Comparison of ENCODE assay signal across 18 cellular contexts in the genomic region with DNA sequence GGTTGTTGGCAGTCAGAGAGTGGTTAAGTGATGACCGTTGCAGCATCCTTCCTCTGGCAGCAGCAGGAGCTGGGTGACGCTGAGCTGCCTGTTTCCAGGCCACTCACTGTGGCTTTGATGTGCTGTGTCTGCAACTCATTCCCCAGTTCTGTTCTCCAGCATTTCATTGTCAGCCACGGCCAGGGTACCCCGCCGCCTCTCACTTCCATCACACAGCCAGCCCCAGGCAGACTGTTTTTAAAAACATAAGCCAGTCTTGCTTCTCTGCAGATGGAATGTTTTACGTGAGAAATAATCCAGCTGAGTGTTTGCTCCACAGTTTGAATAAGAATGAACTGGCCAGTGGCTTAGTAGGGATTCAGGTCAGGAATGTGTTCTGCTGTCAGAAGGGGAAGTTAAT. TPM values are rescaled to one million over a fixed set of nuclear protein-coding genes. Genes with fewer than 3 reads are reported as not detected.
DNase-seq lines count a peak whose midpoint lies in the region; ATAC-seq and TF ChIP-seq lines count a peak whose summit lies in the region.
"Had no signal": no experiment of that assay in that cellular context is flagged by ENCODE, and none has a peak within 500 bp of the region (broad histone marks: within the 10 kb centered on the region; RNA-seq: fewer than 3 reads in every experiment).

No MANE protein-coding gene starts in this region.

- ATAC-seq in T-helper 17 cell = no peak
- ATAC-seq: sciatic nerve; stimulated activated memory B cell treated with anti-CD40 and anti-IgM and Interleukin-4, amounts not matched to agents 10 μg/mL and 1 μg/mL and 100 μg/mL, for 72 hours had no signal

- no peaks in the 10 kb centered on the region; the same call in 1 of the 2 replicates for H3K9me2 ChIP-seq in SK-N-SH

- H3K27me3 Mint-ChIP-seq in T-helper 17 cell = peaks cover 46% of the 10 kb centered on the region

- peak overlapping the region; percentile 56; the same call in 1 of the 2 replicates for H3K4me2 ChIP-seq in SK-N-SH

- no peak for TF ChIP-seq CTCF in SK-N-SH (IDR thresholded peaks at IDR 0.05)

- H3K4me3 ChIP-seq in SK-N-SH (ENCODE audit: low read depth in 2 of 2, low read length in 1 of 2) (no peak overlapping the region), iPS DF 6.9 (ENCODE audit: low read length) (no peak overlapping the region)
- H3K4me3 ChIP-seq: adrenal gland had no signal

- H3K9ac ChIP-seq in SK-N-SH = no peak overlapping the region

- H4K20me1 ChIP-seq in SK-N-SH (ENCODE audit: insufficient read depth) = no peaks in the 10 kb centered on the region

- H3F3A ChIP-seq in SK-N-SH (replicated peaks; ENCODE audit: insufficient read depth) = no peaks in the 10 kb centered on the region

- TF ChIP-seq RAD21 in SK-N-SH (IDR thresholded peaks at IDR 0.05; ENCODE audit: low read length) = peak; percentile 35; the same call in 1 of the 2 replicates

- CTCF ChIA-PET in SK-N-SH (lab: Yijun Ruan, JAX) = interaction anchor here (1.0 to 1.8 kb wide), 3 partner anchors 11 to 1073 kb away, joined by 5 read pairs; no protein-coding TSS in a partner anchor

- peak; percentile 41 to 61; a peak in 2 of 4 replicates for TF ChIP-seq EP300 in SK-N-SH (IDR thresholded peaks at IDR 0.05; ENCODE audit: borderline replicate concordance in 1 of 2, low read depth in 1 of 2, low read length in 1 of 2)

- POLR2A ChIA-PET in SK-N-SH (lab: Yijun Ruan, JAX) = interaction anchor here (0.6 to 1.3 kb wide), 3 partner anchors 13 to 87 kb away, joined by 3 to 4 read pairs (median 3); no protein-coding TSS in a partner anchor

- peak; percentile 50 for DNase-seq in NCI-H2227 (lab: John Stamatoyannopoulos, UW; ENCODE audit: unreplicated experiment)
- DNase-seq in NCI-H2227 treated with DMSO at 0.1 percent for 48 hours (lab: John Stamatoyannopoulos, UW) = no peak
- DNase-seq in SK-N-SH = peak; percentile 59
- DNase-seq in iPS DF 6.9 (ENCODE audit: low read depth, low spot score) = peak; percentile 31
- DNase-seq in pons (ENCODE audit: low spot score) = peak; percentile 27
- no peak for DNase-seq in DMS114 treated with DMSO at 0.1 percent for 48 hours (lab: John Stamatoyannopoulos, UW; ENCODE audit: unreplicated experiment)
- DNase-seq in T-helper 17 cell = no peak
- no peak for DNase-seq in HuH-7.5 (ENCODE audit: low spot score)
- DNase-seq: activated B cell treated with CpG ODN at 0.5 μM for 24 hours; CD4-positive, alpha-beta memory T cell; NCI-H226; OCI-M1; stimulated activated CD4-positive, alpha-beta T cell treated with anti-CD3 and anti-CD28 coated beads, Interleukin-4, amount 100 ng/mL, for 4 hours had no signal

- H2AFZ ChIP-seq in SK-N-SH (ENCODE audit: low read depth) = peak overlapping the region; percentile 68

- peaks cover 0 to 49% of the 10 kb centered on the region in 2 experiments; a peak in 2 of 4 replicates for H3K4me1 ChIP-seq in SK-N-SH (ENCODE audit: control insufficient read depth in 1 of 2, insufficient read depth in 2 of 2, low read depth in 1 of 2, low read length in 1 of 2)
- H3K4me1 ChIP-seq in iPS DF 6.9 (ENCODE audit: control insufficient read depth, insufficient read depth, low read length) = peaks cover 2% of the 10 kb centered on the region; the same call in 1 of the 2 replicates
- H3K4me1 ChIP-seq: adrenal gland had no signal

- H3K27ac ChIP-seq in SK-N-SH (ENCODE audit: low read depth in 2 of 2, low read length in 1 of 2) (peak overlapping the region; percentile 45 to 96), iPS DF 6.9 (ENCODE audit: low read length) (no peak overlapping the region)
- H3K27ac ChIP-seq: 22Rv1, adrenal gland had no signal

- H3K36me3 ChIP-seq in SK-N-SH (replicated peaks in 1 of 2; ENCODE audit: control insufficient read depth in 1 of 2, insufficient read depth in 2 of 2, low read length in 1 of 2) = no peaks in the 10 kb centered on the region
- no peaks in the 10 kb centered on the region for H3K36me3 ChIP-seq in iPS DF 6.9 (ENCODE audit: control insufficient read depth, insufficient read depth, low read length)
- H3K36me3 ChIP-seq: adrenal gland had no signal

- H3K27me3 ChIP-seq in SK-N-SH (ENCODE audit: insufficient read depth) (no peaks in the 10 kb centered on the region), iPS DF 6.9 (ENCODE audit: control insufficient read depth, insufficient read depth, low read length) (no peaks in the 10 kb centered on the region)

- H3K4me1 Mint-ChIP-seq in T-helper 17 cell = no peaks in the 10 kb centered on the region
- H3K4me1 Mint-ChIP-seq: activated B cell treated with CpG ODN at 0.5 μM for 24 hours; CD4-positive, alpha-beta memory T cell; stimulated activated memory B cell treated with anti-CD40 and anti-IgM and Interleukin-4, amounts not matched to agents 10 μg/mL and 1 μg/mL and 100 μg/mL, for 72 hours had no signal

- peaks cover 2% of the 10 kb centered on the region for H3K36me3 Mint-ChIP-seq in T-helper 17 cell (ENCODE audit: low read depth)
- H3K36me3 Mint-ChIP-seq: CD4-positive, alpha-beta memory T cell; stimulated activated memory B cell treated with anti-CD40 and anti-IgM and Interleukin-4, amounts not matched to agents 10 μg/mL and 1 μg/mL and 100 μg/mL, for 72 hours had no signal

- 10% methylated on average over 6 of the region's 6 CpGs for WGBS in SK-N-SH (ENCODE audit: low lambda C conversion rate)
- WGBS in iPS DF 6.9 (ENCODE audit: insufficient coverage, insufficient read length) = no CpG with 5 or more reads among the region's 6 CpGs

- H3K27ac Mint-ChIP-seq in T-helper 17 cell = no peak overlapping the region
- H3K27ac Mint-ChIP-seq: activated B cell treated with CpG ODN at 0.5 μM for 24 hours; CD4-positive, alpha-beta memory T cell; stimulated activated memory B cell treated with anti-CD40 and anti-IgM and Interleukin-4, amounts not matched to agents 10 μg/mL and 1 μg/mL and 100 μg/mL, for 72 hours had no signal

- H3K4me3 Mint-ChIP-seq in T-helper 17 cell = no peak overlapping the region
- H3K4me3 Mint-ChIP-seq: activated B cell treated with CpG ODN at 0.5 μM for 24 hours; CD4-positive, alpha-beta memory T cell; neural crest cell; stimulated activated memory B cell treated with anti-CD40 and anti-IgM and Interleukin-4, amounts not matched to agents 10 μg/mL and 1 μg/mL and 100 μg/mL, for 72 hours had no signal

- H3K79me2 ChIP-seq in SK-N-SH (ENCODE audit: insufficient read depth) = no peaks in the 10 kb centered on the region

- H3K9me3 ChIP-seq in SK-N-SH (no peaks in the 10 kb centered on the region), iPS DF 6.9 (ENCODE audit: control insufficient read depth, insufficient read depth, low read length) (no peaks in the 10 kb centered on the region), T-helper 17 cell (ENCODE audit: control insufficient read depth, low read length, poor library complexity, severe bottlenecking) (peaks cover 4% of the 10 kb centered on the region)
- H3K9me3 ChIP-seq: adrenal gland had no signal

TF ChIP-seq in SK-N-SH, 30 proteins besides CTCF, POLR2A, EP300 and RAD21 (continues in another document):
- TF ChIP-seq POLR2AphosphoS5 (IDR thresholded peaks at IDR 0.05; ENCODE audit: low read depth, low read length) = 0 out of 2 replicates have a peak, but pooled peaks have one; percentile 21
- TF ChIP-seq, protein P1, sequence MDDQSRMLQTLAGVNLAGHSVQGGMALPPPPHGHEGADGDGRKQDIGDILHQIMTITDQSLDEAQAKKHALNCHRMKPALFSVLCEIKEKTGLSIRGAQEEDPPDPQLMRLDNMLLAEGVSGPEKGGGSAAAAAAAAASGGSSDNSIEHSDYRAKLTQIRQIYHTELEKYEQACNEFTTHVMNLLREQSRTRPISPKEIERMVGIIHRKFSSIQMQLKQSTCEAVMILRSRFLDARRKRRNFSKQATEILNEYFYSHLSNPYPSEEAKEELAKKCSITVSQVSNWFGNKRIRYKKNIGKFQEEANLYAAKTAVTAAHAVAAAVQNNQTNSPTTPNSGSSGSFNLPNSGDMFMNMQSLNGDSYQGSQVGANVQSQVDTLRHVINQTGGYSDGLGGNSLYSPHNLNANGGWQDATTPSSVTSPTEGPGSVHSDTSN (IDR thresholded peaks at IDR 0.05) = peak; percentile 52
- no peak for TF ChIP-seq REST (IDR thresholded peaks at IDR 0.05; ENCODE audit: low read depth, low read length)
- TF ChIP-seq RCOR1 (IDR thresholded peaks at IDR 0.05; ENCODE audit: low read length) = peak; percentile 69
- peak; percentile 69 for TF ChIP-seq CHD2 (IDR thresholded peaks at IDR 0.05; ENCODE audit: low read length, partially characterized antibody)
- TF ChIP-seq TAF1 (IDR thresholded peaks at IDR 0.05; ENCODE audit: borderline replicate concordance, low read depth, low read length) = no peak
- TF ChIP-seq FOXM1 (IDR thresholded peaks at IDR 0.05; ENCODE audit: low read depth) = no peak
- TF ChIP-seq TCF12 (IDR thresholded peaks at IDR 0.05) = peak; percentile 61
- peak; percentile 60; the same call in 1 of the 2 replicates for TF ChIP-seq NFIC (IDR thresholded peaks at IDR 0.05; ENCODE audit: borderline replicate concordance)
- 0 out of 2 replicates have a peak, but pooled peaks have one; percentile 39 for TF ChIP-seq FOXJ3 (CRISPR knock-in tag; IDR thresholded peaks at IDR 0.05)

RNA-seq across cellular contexts. Expression of gene ST6GALNAC3, which starts 21.5 kb away (rescaled TPM):
- polyA plus RNA-seq in SK-N-SH (2012; rRNA removed) = 8.1 and 12.1 TPM in 2 replicates
- polyA plus RNA-seq in SK-N-SH (2012; cell fraction: cytosol; rRNA removed) = 14.4 and 14.7 TPM in 2 replicates
- 2.3 and 5.8 TPM in 2 replicates for polyA plus RNA-seq in SK-N-SH (2012; cell fraction: nucleus; rRNA removed)
- total RNA-seq in T-helper 17 cell = under 1 TPM in 1 of 2 donors, not detected in 1; 0.87 TPM

Comparison
In these comparisons a context has a peak if more than half of its experiments do, and no peak if none do; other contexts are left out.
1. DNase-seq: peak in NCI-H2227 (single experiment), SK-N-SH (single experiment), iPS DF 6.9 (single experiment) and pons (single experiment); none in NCI-H2227 treated with DMSO at 0.1 percent for 48 hours (single experiment), DMS114 treated with DMSO at 0.1 percent for 48 hours (single experiment), T-helper 17 cell (0 of 3) and HuH-7.5 (single experiment).